ENCODE assay signal across 27 cellular contexts in genomic region chr2:176261136-176261535, GRCh38.
"Had no signal": no experiment of that assay in that cellular context is flagged by ENCODE, and none has a peak within 500 bp of the region (broad histone marks: within the 10 kb centered on the region; RNA-seq: fewer than 3 reads in every experiment).

No MANE protein-coding gene starts in this region.

- H3K9me3 ChIP-seq: ascending aorta, body of pancreas, SJSA1 had no signal

- H3K4me1 ChIP-seq: ascending aorta, body of pancreas, SJSA1 had no signal

- ATAC-seq: activated naive CD4-positive, alpha-beta T cell treated with anti-CD3 and anti-CD28 coated beads, Interleukin-2, amount 50 U/mL, for 72 hours; activated naive CD8-positive, alpha-beta T cell treated with anti-CD3 and anti-CD28 coated beads, Interleukin-2, amount 50 U/mL, for 24 hours; activated T-cell treated with anti-CD3 and anti-CD28 coated beads, Interleukin-2, amount 50 U/mL, for 4 hours; body of pancreas; PC-3; WTC11 had no signal

- DNase-seq: activated CD4-positive, alpha-beta memory T cell treated with anti-CD3 and anti-CD28 coated beads for 36 hours; activated CD4-positive, alpha-beta T cell treated with anti-CD3 and anti-CD28 coated beads, Interleukin-2, amount 10 ng/mL, durations not matched to agents 7 days and 5 days; activated CD4-positive, CD25-positive, alpha-beta regulatory T cell treated with anti-CD3 and anti-CD28 coated beads, Interleukin-2, amount 50 U/mL, for 72 hours; activated CD8-positive, alpha-beta memory T cell treated with anti-CD3 and anti-CD28 coated beads for 24 hours; activated effector memory CD4-positive, alpha-beta T cell treated with anti-CD3 and anti-CD28 coated beads, Interleukin-2, amount 50 U/mL, for 16 hours; activated naive CD4-positive, alpha-beta T cell treated with Interleukin-2 at 50 U/mL for 16 hours; activated naive CD8-positive, alpha-beta T cell treated with anti-CD3 and anti-CD28 coated beads, Interleukin-2, amount 50 U/mL, for 24 hours; activated T-cell treated with anti-CD3 and anti-CD28 coated beads, Interleukin-2, amount 50 U/mL, for 4 hours; amniotic stem cell; body of pancreas; central memory CD4-positive, alpha-beta T cell; NCI-H1105; NCI-H1436; NCI-H1694 treated with DMSO at 0.1 percent for 48 hours; NCI-H2029 treated with DMSO at 0.1 percent for 48 hours; NCI-H345; NCI-H510A; NCI-H526 treated with DMSO at 0.1 percent for 48 hours; PC-3; SHP77; T-helper 1 cell had no signal

- H3K27me3 ChIP-seq: ascending aorta, body of pancreas, SJSA1 had no signal

- FAIRE-seq: bronchial epithelial cell, RCC 7860 had no signal

- H3K36me3 ChIP-seq: ascending aorta, SJSA1 had no signal

- H3K4me3 ChIP-seq: ascending aorta, body of pancreas, SJSA1 had no signal

- H3K27ac ChIP-seq: ascending aorta, body of pancreas, SJSA1 had no signal
